ENCODE assay signal across 16 cellular contexts in genomic region chr1:187396929-187397796, GRCh38.
"Had no signal": no experiment of that assay in that cellular context is flagged by ENCODE, and none has a peak within 500 bp of the region (broad histone marks: within the 10 kb centered on the region; RNA-seq: fewer than 3 reads in every experiment).

No MANE protein-coding gene starts in this region.

- H3K36me3 ChIP-seq: brain microvascular endothelial cell, tibial nerve had no signal

- ATAC-seq: left ventricle myocardium superior; stimulated activated effector memory CD8-positive, alpha-beta T cell treated with anti-CD3 and anti-CD28 coated beads, Interleukin-12 subunit alpha, Interleukin-12 subunit beta, amount 100 ng/mL, for 72 hours had no signal

- H3K4me3 Mint-ChIP-seq: activated naive CD8-positive, alpha-beta T cell treated with anti-CD3 and anti-CD28 coated beads, Interleukin-2, amount 10 ng/mL, durations not matched to agents 7 days and 5 days; memory B cell; nephron; stimulated activated effector memory CD8-positive, alpha-beta T cell treated with anti-CD3 and anti-CD28 coated beads, Interleukin-12 subunit alpha, Interleukin-12 subunit beta, amount 100 ng/mL, for 72 hours had no signal

- H3K27me3 ChIP-seq: brain microvascular endothelial cell, tibial nerve had no signal

- H3K4me3 ChIP-seq: tibial nerve had no signal

- FAIRE-seq: TTC549 had no signal

- H3K4me1 Mint-ChIP-seq: activated naive CD8-positive, alpha-beta T cell treated with anti-CD3 and anti-CD28 coated beads, Interleukin-2, amount 10 ng/mL, durations not matched to agents 7 days and 5 days; memory B cell; stimulated activated effector memory CD8-positive, alpha-beta T cell treated with anti-CD3 and anti-CD28 coated beads, Interleukin-12 subunit alpha, Interleukin-12 subunit beta, amount 100 ng/mL, for 72 hours had no signal

- H3K36me3 Mint-ChIP-seq: activated naive CD8-positive, alpha-beta T cell treated with anti-CD3 and anti-CD28 coated beads, Interleukin-2, amount 10 ng/mL, durations not matched to agents 7 days and 5 days; memory B cell; stimulated activated effector memory CD8-positive, alpha-beta T cell treated with anti-CD3 and anti-CD28 coated beads, Interleukin-12 subunit alpha, Interleukin-12 subunit beta, amount 100 ng/mL, for 72 hours had no signal

- H3K9me3 ChIP-seq: tibial nerve had no signal

- H3K4me1 ChIP-seq: tibial nerve had no signal

- H3K27me3 Mint-ChIP-seq: activated naive CD8-positive, alpha-beta T cell treated with anti-CD3 and anti-CD28 coated beads, Interleukin-2, amount 10 ng/mL, durations not matched to agents 7 days and 5 days; memory B cell had no signal

- DNase-seq: activated CD4-positive, alpha-beta T cell treated with anti-CD3 and anti-CD28 coated beads for 1 hour; activated CD4-positive, alpha-beta T cell treated with anti-CD3 and anti-CD28 coated beads, Interleukin-2, amount 50 U/mL, for 4 hours; activated naive CD4-positive, alpha-beta T cell; activated naive CD8-positive, alpha-beta T cell treated with anti-CD3 and anti-CD28 coated beads, Interleukin-2, amount 10 ng/mL, durations not matched to agents 7 days and 5 days; activated T-cell treated with anti-CD3 and anti-CD28 coated beads for 4 hours; brain microvascular endothelial cell; effector CD8-positive, alpha-beta T cell; foreskin fibroblast; hypothalamus; left ventricle myocardium superior; T-helper 2 cell had no signal

- H3K27ac ChIP-seq: brain microvascular endothelial cell, tibial nerve had no signal

- H3K27ac Mint-ChIP-seq: activated naive CD8-positive, alpha-beta T cell treated with anti-CD3 and anti-CD28 coated beads, Interleukin-2, amount 10 ng/mL, durations not matched to agents 7 days and 5 days; memory B cell; stimulated activated effector memory CD8-positive, alpha-beta T cell treated with anti-CD3 and anti-CD28 coated beads, Interleukin-12 subunit alpha, Interleukin-12 subunit beta, amount 100 ng/mL, for 72 hours had no signal
